Comparison of ENCODE assay signal across 1 cellular context in genomic region chr1:20732588-20733360, GRCh38.
TF ChIP-seq lines count a peak whose summit lies in the region.

Gene SH2D5, minus strand, starts transcription at chr1:20732703. Its CDS starts 4,659 bp downstream, at chr1:20728044.

TF ChIP-seq in HepG2, 621 proteins besides CTCF, POLR2A, EP300 and RAD21 (continued from another document and continues in another):
- TF ChIP-seq ZNF609 (CRISPR knock-in tag; IDR thresholded peaks at IDR 0.05; ENCODE audit: borderline replicate concordance) (peak; percentile 63), ZBTB2 (CRISPR knock-in tag; IDR thresholded peaks at IDR 0.05; ENCODE audit: low read depth) (no peak), SSRP1 (CRISPR knock-in tag; IDR thresholded peaks at IDR 0.05) (no peak), SRSF1 (optimal IDR thresholded peaks at IDR 0.05; ENCODE audit: low read depth, low read length) (no peak), RFXAP (CRISPR knock-in tag; IDR thresholded peaks at IDR 0.05; ENCODE audit: borderline replicate concordance) (peak; percentile 53; the same call in 1 of the 2 replicates), ZNF562 (CRISPR knock-in tag; IDR thresholded peaks at IDR 0.05; ENCODE audit: borderline replicate concordance) (no peak), MED8 (CRISPR knock-in tag; IDR thresholded peaks at IDR 0.05; ENCODE audit: insufficient replicate concordance) (no peak), ZHX2 (IDR thresholded peaks at IDR 0.05; ENCODE audit: low read depth) (peak; percentile 60; the same call in 1 of the 2 replicates), ZHX2 (CRISPR knock-in tag; IDR thresholded peaks at IDR 0.05; ENCODE audit: borderline replicate concordance) (no peak), HMGA1 (CRISPR knock-in tag; conservative IDR thresholded peaks at IDR 0.05) (no peak), SALL2 (CRISPR knock-in tag; IDR thresholded peaks at IDR 0.05) (peak; percentile 53; the same call in 1 of the 2 replicates), NFE2 (CRISPR knock-in tag; IDR thresholded peaks at IDR 0.05) (no peak), SUZ12 (IDR thresholded peaks at IDR 0.05; ENCODE audit: low read depth, low read length) (no peak), ZBTB33 (CRISPR knock-in tag; IDR thresholded peaks at IDR 0.05) (0 out of 2 replicates have a peak, but pooled peaks have one; percentile 30), ZNF598 (CRISPR knock-in tag; IDR thresholded peaks at IDR 0.05; ENCODE audit: borderline replicate concordance) (no peak), MAFK (conservative IDR thresholded peaks at IDR 0.05 in 1 of 2, IDR thresholded peaks at IDR 0.05 in 1 of 2; ENCODE audit: low read length in 2 of 2) (no peak), HES4 (CRISPR knock-in tag; IDR thresholded peaks at IDR 0.05; ENCODE audit: borderline replicate concordance) (no peak), ZBTB20 (CRISPR knock-in tag; IDR thresholded peaks at IDR 0.05; ENCODE audit: borderline replicate concordance, low read depth) (peak; percentile 30; the same call in 1 of the 2 replicates), HMG20A (CRISPR knock-in tag; IDR thresholded peaks at IDR 0.05; ENCODE audit: borderline replicate concordance) (no peak), RXRB (CRISPR knock-in tag; IDR thresholded peaks at IDR 0.05; ENCODE audit: borderline replicate concordance) (peak; percentile 43; the same call in 1 of the 2 replicates), SPEN (CRISPR knock-in tag; IDR thresholded peaks at IDR 0.05; ENCODE audit: low read depth) (0 out of 2 replicates have a peak, but pooled peaks have one; percentile 20), TGIF2 (CRISPR knock-in tag; IDR thresholded peaks at IDR 0.05) (peak; percentile 91), HDAC2 (CRISPR knock-in tag; IDR thresholded peaks at IDR 0.05) (peak; percentile 76), ZNF83 (CRISPR knock-in tag; IDR thresholded peaks at IDR 0.05; ENCODE audit: borderline replicate concordance) (no peak), SNAPC2 (CRISPR knock-in tag; IDR thresholded peaks at IDR 0.05) (no peak), ZNF510 (CRISPR knock-in tag; IDR thresholded peaks at IDR 0.05; ENCODE audit: low read depth) (no peak), DBP (CRISPR knock-in tag; IDR thresholded peaks at IDR 0.05; ENCODE audit: not compliant biosample characterization) (no peak), ZNF770 (CRISPR knock-in tag; IDR thresholded peaks at IDR 0.05) (no peak), ATAD3A (CRISPR knock-in tag; IDR thresholded peaks at IDR 0.05) (no peak), ZNF761 (CRISPR knock-in tag; conservative IDR thresholded peaks at IDR 0.05) (no peak), ZNF773 (CRISPR knock-in tag; IDR thresholded peaks at IDR 0.05; ENCODE audit: borderline replicate concordance) (0 out of 2 replicates have a peak, but pooled peaks have one; percentile 62), MAZ (IDR thresholded peaks at IDR 0.05; ENCODE audit: borderline replicate concordance, low read depth, low read length) (no peak), MAZ (CRISPR knock-in tag; IDR thresholded peaks at IDR 0.05; ENCODE audit: low read depth) (no peak), MED1 (CRISPR knock-in tag; IDR thresholded peaks at IDR 0.05) (peak; percentile 75), GLI4 (CRISPR knock-in tag; IDR thresholded peaks at IDR 0.05; ENCODE audit: borderline replicate concordance) (no peak), HOXA3 (CRISPR knock-in tag; IDR thresholded peaks at IDR 0.05) (peak; percentile 66; the same call in 1 of the 2 replicates), ZNF564 (CRISPR knock-in tag; IDR thresholded peaks at IDR 0.05) (no peak), ZNF18 (CRISPR knock-in tag; IDR thresholded peaks at IDR 0.05; ENCODE audit: insufficient replicate concordance) (no peak), ZFP1 (CRISPR knock-in tag; IDR thresholded peaks at IDR 0.05) (no peak), ZNF430 (CRISPR knock-in tag; IDR thresholded peaks at IDR 0.05) (no peak)
